In the genomic region with DNA sequence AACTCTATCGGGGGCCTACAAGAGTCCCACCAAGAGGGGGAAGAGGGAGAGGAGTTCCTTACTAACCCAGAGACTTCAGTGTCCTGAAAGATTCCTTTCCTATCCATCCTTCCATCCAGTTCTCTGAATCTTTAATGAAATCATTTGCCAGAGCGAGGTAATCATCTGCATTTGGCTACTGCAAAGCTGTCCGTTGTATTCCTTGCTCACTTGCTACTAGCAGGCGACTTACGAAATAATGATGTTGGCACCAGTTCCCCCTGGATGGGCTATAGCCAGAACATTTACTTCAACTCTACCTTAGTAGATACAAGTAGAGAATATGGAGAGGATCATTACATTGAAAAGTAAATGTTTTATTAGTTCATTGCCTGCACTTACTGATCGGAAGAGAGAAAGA, we compare ENCODE assay signal across 23 cellular contexts.
"Had no signal": no experiment of that assay in that cellular context is flagged by ENCODE, and none has a peak within 500 bp of the region (broad histone marks: within the 10 kb centered on the region; RNA-seq: fewer than 3 reads in every experiment).

No MANE protein-coding gene starts in this region.

- H3K4me1 ChIP-seq: psoas muscle had no signal

- H3K9me3 Mint-ChIP-seq: activated naive CD4-positive, alpha-beta T cell treated with anti-CD3 and anti-CD28 coated beads, Interleukin-2, amount 10 ng/mL, durations not matched to agents 7 days and 5 days; mesothelial cell of epicardium; naive B cell; nephron progenitor cell had no signal

- H3K27ac ChIP-seq: epithelial cell of prostate, esophagus squamous epithelium, pancreas, psoas muscle, sigmoid colon, tibial nerve had no signal

- H3K9me3 ChIP-seq: esophagus squamous epithelium, pancreas, psoas muscle, sigmoid colon, tibial nerve had no signal

- H3K27ac Mint-ChIP-seq: activated naive CD4-positive, alpha-beta T cell treated with anti-CD3 and anti-CD28 coated beads, Interleukin-2, amount 10 ng/mL, durations not matched to agents 7 days and 5 days; mesothelial cell of epicardium had no signal

- DNase-seq: activated CD4-positive, alpha-beta T cell treated with anti-CD3 and anti-CD28 coated beads, Interleukin-2, amount 50 U/mL, for 4 hours; activated CD8-positive, alpha-beta memory T cell treated with anti-CD3 and anti-CD28 coated beads for 24 hours; activated gamma-delta T cell; activated naive CD4-positive, alpha-beta T cell treated with anti-CD3 and anti-CD28 coated beads, Interleukin-2, amount 10 ng/mL, durations not matched to agents 7 days and 5 days; amygdala; caudate nucleus; cortex of kidney; esophagus squamous epithelium; kidney glomerular epithelial cell; naive B cell; nephron progenitor cell; psoas muscle; sigmoid colon; small intestine; stimulated activated CD4-positive, alpha-beta T cell treated with anti-CD3 and anti-CD28 coated beads, Interleukin-4, amount 100 ng/mL, for 24 hours; stimulated activated naive CD4-positive, alpha-beta T cell; T-helper 2 cell had no signal

- H3K27me3 ChIP-seq: esophagus squamous epithelium, pancreas, sigmoid colon, tibial nerve had no signal

- ATAC-seq: left ventricle myocardium superior, pancreas, psoas muscle, SK-N-SH treated with all-trans-retinoic acid at 6 μM for 48 hours had no signal

- H3K4me1 Mint-ChIP-seq: activated naive CD4-positive, alpha-beta T cell treated with anti-CD3 and anti-CD28 coated beads, Interleukin-2, amount 10 ng/mL, durations not matched to agents 7 days and 5 days; nephron progenitor cell had no signal

- H3K27me3 Mint-ChIP-seq: activated naive CD4-positive, alpha-beta T cell treated with anti-CD3 and anti-CD28 coated beads, Interleukin-2, amount 10 ng/mL, durations not matched to agents 7 days and 5 days; naive B cell had no signal

- H3K4me3 ChIP-seq: esophagus squamous epithelium, pancreas, psoas muscle, sigmoid colon, tibial nerve had no signal

- H3K4me3 Mint-ChIP-seq: activated naive CD4-positive, alpha-beta T cell treated with anti-CD3 and anti-CD28 coated beads, Interleukin-2, amount 10 ng/mL, durations not matched to agents 7 days and 5 days; mesothelial cell of epicardium; naive B cell; nephron progenitor cell had no signal
